Comparison of ENCODE assay signal across 8 cellular contexts in genomic region chr1:23020731-23021130, GRCh38. TPM values are rescaled to one million over a fixed set of nuclear protein-coding genes. Genes with fewer than 3 reads are reported as not detected.
DNase-seq lines count a peak whose midpoint lies in the region; ATAC-seq and TF ChIP-seq lines count a peak whose summit lies in the region.

No MANE protein-coding gene starts in this region.

- no peaks in the 10 kb centered on the region; the same call in 1 of the 2 replicates for H3K9me3 ChIP-seq in AG04450 (ENCODE audit: control insufficient read depth, insufficient read depth, low read length)
- peaks cover 19% of the 10 kb centered on the region; the same call in 1 of the 2 replicates for H3K9me3 ChIP-seq in HUES6 (ENCODE audit: control insufficient read depth, insufficient read depth, low read depth, low read length)
- no peaks in the 10 kb centered on the region for H3K9me3 ChIP-seq in muscle layer of colon (ENCODE audit: low read length)

- no peak for TF ChIP-seq CTCF in AG04450 (IDR thresholded peaks at IDR 0.05; ENCODE audit: low read depth, low read length)
- no peak for TF ChIP-seq CTCF in brain (conservative IDR thresholded peaks at IDR 0.05)

- H3K9ac ChIP-seq in HUES6 (ENCODE audit: low read length) (peak overlapping the region; percentile 98), muscle layer of colon (ENCODE audit: low read length) (peak overlapping the region; percentile 91)

- H3K36me3 Mint-ChIP-seq in brain: peaks cover 52% of the 10 kb centered on the region

- H3K4me1 Mint-ChIP-seq in brain: peaks cover 61% of the 10 kb centered on the region

- H3K9me3 Mint-ChIP-seq in brain: peaks cover 23 to 47% (median 39%) of the 10 kb centered on the region in 5 experiments

- H3K4me3 Mint-ChIP-seq in brain: peak overlapping the region; percentile 96 to 97 (median 97)

- CTCF ChIA-PET in AG04450 (lab: Charles Lee): interaction anchor here (0.6 to 0.7 kb wide), 3 partner anchors 17 to 164 kb away, joined by 3 to 12 read pairs (median 3); no protein-coding TSS in a partner anchor

- POLR2A ChIA-PET in AG04450 (lab: Yijun Ruan, JAX): interaction anchor here (0.5 to 0.7 kb wide), 2 partner anchors 164 to 186 kb away, joined by 3 to 8 read pairs; no protein-coding TSS in a partner anchor

- H3K27me3 Mint-ChIP-seq in brain: peaks cover 13% of the 10 kb centered on the region

- ATAC-seq in HG02884 (IDR thresholded peaks at IDR 0.05; ENCODE audit: unreplicated experiment): no peak
- no peak for ATAC-seq in GM19455 (IDR thresholded peaks at IDR 0.05; ENCODE audit: unreplicated experiment)

- no peaks in the 10 kb centered on the region for H3K27me3 ChIP-seq in AG04450 (ENCODE audit: control insufficient read depth, insufficient read depth, low read length)
- no peaks in the 10 kb centered on the region for H3K27me3 ChIP-seq in HUES6 (ENCODE audit: control insufficient read depth, insufficient read depth, low read length)
- H3K27me3 ChIP-seq in muscle layer of colon (ENCODE audit: control insufficient read depth in 1 of 2, insufficient read depth in 2 of 2, low read length in 2 of 2): no peaks in the 10 kb centered on the region

- H3K4me1 ChIP-seq in HUES6 (ENCODE audit: control insufficient read depth, insufficient read depth, low read length) (no peaks in the 10 kb centered on the region), muscle layer of colon (ENCODE audit: insufficient read depth, low read length) (peaks cover 8% of the 10 kb centered on the region)

- peak overlapping the region; percentile 97 to 99 (median 97) for H3K27ac Mint-ChIP-seq in brain

- no peaks in the 10 kb centered on the region; the same call in 1 of the 2 replicates for H3K36me3 ChIP-seq in HUES6 (ENCODE audit: control insufficient read depth, insufficient read depth, low read length)
- H3K36me3 ChIP-seq in muscle layer of colon (ENCODE audit: insufficient read depth, low read length): no peaks in the 10 kb centered on the region

- H3K4me3 ChIP-seq in AG04450 (ENCODE audit: low read depth, low read length) (peak overlapping the region; percentile 86), HUES6 (ENCODE audit: low read depth, low read length) (peak overlapping the region; percentile 100), muscle layer of colon (ENCODE audit: low read depth in 1 of 2, low read length in 2 of 2) (peak overlapping the region; percentile 67 to 91)

- no peak overlapping the region for H3K27ac ChIP-seq in AG04450 (ENCODE audit: low read depth, low read length)
- H3K27ac ChIP-seq in HUES6 (ENCODE audit: low read depth, low read length): peak overlapping the region; percentile 93; the same call in 1 of the 2 replicates
- H3K27ac ChIP-seq in muscle layer of colon (ENCODE audit: low read depth, low read length): peak overlapping the region; percentile 35

- DNase-seq in AG04450 (ENCODE audit: low read depth, low spot score) (no peak), SIG-M5 treated with dmso at 0.1 percent for 504 hours (lab: John Stamatoyannopoulos, UW; ENCODE audit: unreplicated experiment) (no peak)
- DNase-seq in stimulated activated CD4-positive, alpha-beta T cell treated with anti-CD3 and anti-CD28 coated beads, Interleukin-4, amount 100 ng/mL, for 24 hours: no peak

RNA-seq across cellular contexts. Expression of gene KDM1A, which starts 1.5 kb away (rescaled TPM):
- polyA plus RNA-seq in AG04450 (2011; rRNA removed) (89.8 and 91.8 TPM in 2 replicates), brain (ENCODE audit: insufficient read depth, low read depth, low replicate concordance) (168 TPM)
- polyA minus RNA-seq in AG04450 (2011; rRNA and poly(A)+ RNA removed): 97.8 and 102 TPM in 2 replicates

RNA-seq across cellular contexts. Expression of gene TEX46, which starts 5.1 kb away (rescaled TPM):
- polyA plus RNA-seq in AG04450 (2011; rRNA removed) (not detected in 2 replicates), brain (ENCODE audit: insufficient read depth, low read depth, low replicate concordance) (not detected)
- polyA minus RNA-seq in AG04450 (2011; rRNA and poly(A)+ RNA removed): not detected in 2 replicates

RNA-seq across cellular contexts. Expression of gene LACTBL1, which starts 48.1 kb away (rescaled TPM):
- polyA plus RNA-seq in AG04450 (2011; rRNA removed): not detected in 2 replicates
- not detected in 2 replicates for polyA minus RNA-seq in AG04450 (2011; rRNA and poly(A)+ RNA removed)
- polyA plus RNA-seq in brain (ENCODE audit: insufficient read depth, low read depth, low replicate concordance): not detected
